ENCODE assay signal across 15 cellular contexts in genomic region chr2:66507673-66508127, GRCh38.
DNase-seq lines count a peak whose midpoint lies in the region; ATAC-seq lines count a peak whose summit lies in the region.
"Had no signal": no experiment of that assay in that cellular context is flagged by ENCODE, and none has a peak within 500 bp of the region (broad histone marks: within the 10 kb centered on the region; RNA-seq: fewer than 3 reads in every experiment).

No MANE protein-coding gene starts in this region.

- H3K9ac ChIP-seq in skeletal muscle tissue (ENCODE audit: low read depth in 1 of 3, low read length in 3 of 3) = peak overlapping the region; percentile 22 to 63 (median 25)

- H3K27me3 ChIP-seq in ectodermal cell (ENCODE audit: control insufficient read depth, insufficient read depth, low read length, poor library complexity, severe bottlenecking) (peaks cover 4% of the 10 kb centered on the region), skeletal muscle tissue (ENCODE audit: control insufficient read depth in 3 of 3, insufficient read depth in 3 of 3, low read length in 3 of 3) (no peaks in the 10 kb centered on the region)

- DNase-seq in DMS153 treated with DMSO at 0.1 percent for 48 hours (lab: John Stamatoyannopoulos, UW; ENCODE audit: unreplicated experiment) = peak; percentile 15
- DNase-seq in DMS153 (lab: John Stamatoyannopoulos, UW) = no peak
- peak; percentile 89 for DNase-seq in islet precursor cell
- no peak for DNase-seq in NCI-H82 (lab: John Stamatoyannopoulos, UW)
- DNase-seq in NOMO-1 treated with DMSO at 0.1 percent for 48 hours (lab: John Stamatoyannopoulos, UW; ENCODE audit: unreplicated experiment) = no peak
- DNase-seq: activated CD4-positive, alpha-beta T cell treated with anti-CD3 and anti-CD28 coated beads for 48 hours; Calu3; NK-92 treated with Interleukin-12 subunit alpha and Interleukin-12 subunit beta, amount 100 ng/mL, for 24 hours; stimulated activated naive CD4-positive, alpha-beta T cell; SW 1271 had no signal

- no peak overlapping the region for H3K4me3 ChIP-seq in ectodermal cell (ENCODE audit: insufficient read depth, low read depth, low read length)
- peak overlapping the region in 1 of 3 donors; percentile 5 for H3K4me3 ChIP-seq in skeletal muscle tissue (ENCODE audit: low read length in 3 of 3)

- WGBS in ectodermal cell, 2 experiments = 7 to 9% methylated on average over 10 to 12 of the region's 12 CpGs

- H3K36me3 ChIP-seq in ectodermal cell (ENCODE audit: control insufficient read depth, insufficient read depth, low read length) (no peaks in the 10 kb centered on the region), skeletal muscle tissue (ENCODE audit: control insufficient read depth in 3 of 3, insufficient read depth in 3 of 3, low read length in 3 of 3) (no peaks in the 10 kb centered on the region)

- ATAC-seq in GM18519 (IDR thresholded peaks at IDR 0.05; ENCODE audit: low FRiP score, unreplicated experiment) = no peak

- peaks cover 35% of the 10 kb centered on the region for H3K4me1 ChIP-seq in ectodermal cell (ENCODE audit: control insufficient read depth, insufficient read depth, low read length)
- H3K4me1 ChIP-seq in skeletal muscle tissue (ENCODE audit: control insufficient read depth in 3 of 3, insufficient read depth in 3 of 3, low read length in 3 of 3) = peaks cover 0 to 22% (median 18%) of the 10 kb centered on the region in 3 donors

- H3K9me3 ChIP-seq in ectodermal cell (ENCODE audit: control insufficient read depth, low read length) (no peaks in the 10 kb centered on the region), skeletal muscle tissue (ENCODE audit: control insufficient read depth in 3 of 3, low read length in 3 of 3) (no peaks in the 10 kb centered on the region)

- H3K27ac ChIP-seq in ectodermal cell (ENCODE audit: insufficient read depth, low read depth, low read length, poor library complexity, severe bottlenecking) (peak overlapping the region; percentile 45), skeletal muscle tissue (ENCODE audit: low read depth, low read length) (no peak overlapping the region)
- H3K27ac ChIP-seq: 22Rv1, coronary artery had no signal

Comparison
In these comparisons a context has a peak if more than half of its experiments do, and no peak if none do; other contexts are left out.
1. DNase-seq: peak in DMS153 treated with DMSO at 0.1 percent for 48 hours (single experiment) and islet precursor cell (single experiment); none in DMS153 (single experiment), NCI-H82 (single experiment) and NOMO-1 treated with DMSO at 0.1 percent for 48 hours (single experiment).